In the genomic region with DNA sequence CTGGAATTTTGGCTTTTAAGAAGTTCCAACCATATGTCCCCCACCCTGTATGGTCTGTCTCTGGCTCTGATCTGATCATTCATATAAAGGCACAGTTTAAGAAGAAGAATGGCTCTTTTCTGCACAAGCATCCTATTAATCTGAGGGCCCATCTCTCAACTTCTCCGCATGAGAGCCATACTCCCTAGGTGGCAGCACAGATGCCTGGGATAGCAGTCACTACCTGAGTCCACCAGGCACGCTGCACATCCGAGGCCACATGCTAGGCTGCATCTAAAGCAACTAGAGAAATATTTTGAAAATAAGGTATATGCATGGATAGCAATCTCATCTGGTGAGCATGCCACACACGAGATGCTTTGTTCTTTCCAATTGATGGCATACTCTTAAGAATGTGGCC, we compare ENCODE assay signal across 14 cellular contexts.
DNase-seq lines count a peak whose midpoint lies in the region; ATAC-seq, FAIRE-seq and TF ChIP-seq lines count a peak whose summit lies in the region.
"Had no signal": no experiment of that assay in that cellular context is flagged by ENCODE, and none has a peak within 500 bp of the region (broad histone marks: within the 10 kb centered on the region; RNA-seq: fewer than 3 reads in every experiment).

No MANE protein-coding gene starts in this region.

- BruUV-seq in PC-3 (replicated peaks; lab: Mats Ljungman, UMichigan): no TSS peak

- no peaks in the 10 kb centered on the region for H3K79me2 ChIP-seq in PC-3 (ENCODE audit: low read length)

- H2AFZ ChIP-seq in PC-3 (ENCODE audit: low read length): no peak overlapping the region

- H3K27me3 Mint-ChIP-seq in activated CD4-positive, alpha-beta memory T cell treated with anti-CD3 and anti-CD28 coated beads for 36 hours: no peaks in the 10 kb centered on the region

- H3K27me3 ChIP-seq in PC-3 (ENCODE audit: low read length): no peaks in the 10 kb centered on the region

- peak; percentile 97 for TF ChIP-seq CTCF in PC-3 (conservative IDR thresholded peaks at IDR 0.05; ENCODE audit: low read depth, low read length)
- TF ChIP-seq CTCF in epithelial cell of esophagus (IDR thresholded peaks at IDR 0.05; ENCODE audit: insufficient read depth, low read depth, low read length, missing control alignments): peak; percentile 25

- H3F3A ChIP-seq in PC-3 (ENCODE audit: low read length, unreplicated experiment): no peaks in the 10 kb centered on the region

- CTCF ChIA-PET in PC-3 (lab: Charles Lee): interaction anchor here (0.6 kb wide), 1 partner anchor 70 kb away, joined by 3 read pairs; no protein-coding TSS in a partner anchor
- CTCF ChIA-PET in activated CD4-positive, alpha-beta memory T cell treated with anti-CD3 and anti-CD28 coated beads for 36 hours (lab: Charles Lee): no interaction called here

- H3K36me3 ChIP-seq in PC-3 (ENCODE audit: low read depth, low read length): no peaks in the 10 kb centered on the region

- peaks cover 18% of the 10 kb centered on the region for H3K4me1 ChIP-seq in PC-3 (ENCODE audit: insufficient read depth, low read length)

- H3K36me3 Mint-ChIP-seq in activated CD4-positive, alpha-beta memory T cell treated with anti-CD3 and anti-CD28 coated beads for 36 hours: no peaks in the 10 kb centered on the region

- H3K9me3 Mint-ChIP-seq in activated CD4-positive, alpha-beta memory T cell treated with anti-CD3 and anti-CD28 coated beads for 36 hours: no peaks in the 10 kb centered on the region
- H3K9me3 Mint-ChIP-seq: neural crest cell had no signal

- ATAC-seq in PC-3: peak; percentile 59
- no peak for ATAC-seq in GM21360 (IDR thresholded peaks at IDR 0.05; ENCODE audit: unreplicated experiment)

- H3K27ac ChIP-seq in PC-3 (ENCODE audit: low read length): no peak overlapping the region
- H3K27ac ChIP-seq: KMS-11, skin epidermis had no signal

- FAIRE-seq in GM12892 (lab: Jason Lieb, UNC) (peak; percentile 36), urothelium cell line (lab: Jason Lieb, UNC) (no peak)

- no peak for TF ChIP-seq POLR2A in GM12892 (IDR thresholded peaks at IDR 0.05; ENCODE audit: low read depth, low read length)

- no peaks in the 10 kb centered on the region for H3K4me1 Mint-ChIP-seq in activated CD4-positive, alpha-beta memory T cell treated with anti-CD3 and anti-CD28 coated beads for 36 hours (ENCODE audit: low read depth)

- DNase-seq in D341Med (ENCODE audit: low spot score) (peak; percentile 49), GM12892 (ENCODE audit: insufficient read length) (no peak), PC-3 (peak; percentile 77), epithelial cell of esophagus (ENCODE audit: low read depth) (peak; percentile 18), NCI-H187 (lab: John Stamatoyannopoulos, UW) (no peak), urothelium cell line (ENCODE audit: low spot score) (no peak)
- no peak for DNase-seq in activated CD4-positive, alpha-beta memory T cell treated with anti-CD3 and anti-CD28 coated beads for 36 hours
- DNase-seq: effector CD8-positive, alpha-beta T cell; NCI-H446; Right ventricle myocardium superior had no signal

- intact Hi-C loops in PC-3 (cut with micrococcal nuclease): loop anchor here (1.0 kb wide), 1 partner anchor 389 kb away; no protein-coding TSS in a partner anchor
- intact Hi-C loops in activated CD4-positive, alpha-beta memory T cell treated with anti-CD3 and anti-CD28 coated beads for 36 hours (cut with micrococcal nuclease): no loop called here

- no peaks in the 10 kb centered on the region for H3K9me3 ChIP-seq in PC-3 (ENCODE audit: low read length)

- H3K27ac Mint-ChIP-seq in activated CD4-positive, alpha-beta memory T cell treated with anti-CD3 and anti-CD28 coated beads for 36 hours: no peak overlapping the region

- no peaks in the 10 kb centered on the region for H3K9me2 ChIP-seq in PC-3 (replicated peaks; ENCODE audit: low read length)

- POLR2A ChIA-PET in PC-3 (lab: Charles Lee; ENCODE audit: unreplicated experiment): interaction anchor here (0.6 to 0.7 kb wide), 4 partner anchors 13 to 1068 kb away, joined by 3 to 4 read pairs (median 3); no protein-coding TSS in a partner anchor
- POLR2A ChIA-PET in activated CD4-positive, alpha-beta memory T cell treated with anti-CD3 and anti-CD28 coated beads for 36 hours (lab: Charles Lee): no interaction called here

- no peaks in the 10 kb centered on the region for H4K20me1 ChIP-seq in PC-3 (ENCODE audit: low read length)

- H3K4me3 ChIP-seq in PC-3 (ENCODE audit: low read length) (no peak overlapping the region), epithelial cell of esophagus (ENCODE audit: low read length) (no peak overlapping the region)
- H3K4me3 ChIP-seq: skin epidermis had no signal

- H3K4me3 Mint-ChIP-seq in activated CD4-positive, alpha-beta memory T cell treated with anti-CD3 and anti-CD28 coated beads for 36 hours: no peak overlapping the region
- H3K4me3 Mint-ChIP-seq: neural crest cell had no signal

- no peak overlapping the region for H3K4me2 ChIP-seq in PC-3 (ENCODE audit: low read length)
- H3K4me2 ChIP-seq: KMS-11 had no signal

- H3K9ac ChIP-seq in PC-3 (ENCODE audit: low read length): no peak overlapping the region
- H3K9ac ChIP-seq: KMS-11 had no signal

Comparison
In these comparisons a context has a peak if more than half of its experiments do, and no peak if none do; other contexts are left out.
1. DNase-seq: peak in D341Med (single experiment), PC-3 (single experiment) and epithelial cell of esophagus (single experiment); none in GM12892 (single experiment), activated CD4-positive, alpha-beta memory T cell treated with anti-CD3 and anti-CD28 coated beads for 36 hours (single experiment), NCI-H187 (0 of 2) and urothelium cell line (single experiment).